ENCODE assay signal across 16 cellular contexts in the genomic region with DNA sequence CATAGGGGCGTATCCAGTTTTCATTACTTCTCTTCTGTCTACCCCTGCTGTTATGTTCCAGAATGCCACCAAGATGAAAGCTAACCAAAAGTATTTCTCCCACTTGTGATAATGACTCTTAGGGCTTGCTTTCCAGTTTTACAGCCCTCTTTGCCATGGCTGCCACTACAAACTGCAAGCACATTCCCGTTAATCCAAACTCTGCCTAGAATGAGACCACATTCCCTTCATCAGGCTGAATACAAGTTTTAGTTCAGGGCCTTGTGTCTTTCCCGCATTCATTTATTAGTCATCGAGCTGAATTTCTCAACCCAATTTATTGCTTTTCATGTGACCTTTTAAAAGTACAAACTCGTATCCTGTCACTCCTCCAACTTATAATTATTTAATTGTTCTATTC. TPM values are rescaled to one million over a fixed set of nuclear protein-coding genes. Genes with fewer than 3 reads are reported as not detected.
DNase-seq lines count a peak whose midpoint lies in the region; ATAC-seq, FAIRE-seq and TF ChIP-seq lines count a peak whose summit lies in the region.
"Had no signal": no experiment of that assay in that cellular context is flagged by ENCODE, and none has a peak within 500 bp of the region (broad histone marks: within the 10 kb centered on the region; RNA-seq: fewer than 3 reads in every experiment).

No MANE protein-coding gene starts in this region.

- intact Hi-C loops in left cardiac atrium (cut with DNase I), result no loop called here

- FAIRE-seq in urothelium cell line (lab: Jason Lieb, UNC) (no peak), frontal cortex (lab: Jason Lieb, UNC) (no peak)
- FAIRE-seq: GM12891 had no signal

- TF ChIP-seq CTCF in cardiac muscle cell (IDR thresholded peaks at IDR 0.05; ENCODE audit: low read depth, low read length), result no peak

- H3K27ac ChIP-seq in cardiac muscle cell, result peak overlapping the region; percentile 22
- H3K27ac ChIP-seq: body of pancreas, PC-9 had no signal

- no peak overlapping the region for H3K4me3 ChIP-seq in cardiac muscle cell
- H3K4me3 ChIP-seq: body of pancreas, PC-9 had no signal

- ATAC-seq in left cardiac atrium (no peak), HG02938 (IDR thresholded peaks at IDR 0.05; ENCODE audit: unreplicated experiment) (no peak)
- ATAC-seq: body of pancreas, sciatic nerve had no signal

- H3K27me3 ChIP-seq in cardiac muscle cell, result no peaks in the 10 kb centered on the region
- H3K27me3 ChIP-seq: body of pancreas had no signal

- H3K36me3 ChIP-seq in cardiac muscle cell, result no peaks in the 10 kb centered on the region

- H3K4me1 ChIP-seq in cardiac muscle cell (ENCODE audit: low read depth), result peaks cover 5% of the 10 kb centered on the region

- no peaks in the 10 kb centered on the region for H3K9me3 ChIP-seq in cardiac muscle cell (ENCODE audit: low read depth)
- H3K9me3 ChIP-seq: body of pancreas had no signal

- peak; percentile 21 to 52 for DNase-seq in cardiac muscle cell (ENCODE audit: low read depth in 1 of 2, low spot score in 1 of 2)
- DNase-seq in left cardiac atrium, result no peak
- peak; percentile 60 for DNase-seq in SW480 (ENCODE audit: low spot score)
- peak; percentile 66 for DNase-seq in islet precursor cell
- peak; percentile 20 for DNase-seq in urothelium cell line (ENCODE audit: low spot score)
- no peak for DNase-seq in hepatic stellate cell (ENCODE audit: low spot score)
- DNase-seq in frontal cortex (ENCODE audit: low spot score in 2 of 2), result no peak
- DNase-seq: activated CD4-positive, alpha-beta T cell treated with anti-CD3 and anti-CD28 coated beads for 48 hours; body of pancreas; GOT3; NCI-H226; PC-9 had no signal

RNA-seq across cellular contexts. Expression of a gene that starts 23.5 kb away (rescaled TPM):
- total RNA-seq in cardiac muscle cell, result 1.1 TPM in 2 replicates
- 2.4 and 4.2 TPM in 2 replicates for polyA plus RNA-seq in cardiac muscle cell
- total RNA-seq in left cardiac atrium, result 100 to 1,000 TPM; 760 to 831 TPM
- 22.0 TPM for total RNA-seq in frontal cortex
- total RNA-seq: T-helper 1 cell treated with Interleukin-12 subunit alpha and Interleukin-12 subunit beta and Interleukin-4 antibody, amounts not matched to agents 30 ng/mL and 1 ng/mL, for 36 hours had no signal

Comparison
In these comparisons a context has a peak if more than half of its experiments do, and no peak if none do; other contexts are left out.
1. DNase-seq: peak in cardiac muscle cell (2 of 2), SW480 (single experiment), islet precursor cell (single experiment) and urothelium cell line (single experiment); none in left cardiac atrium (single experiment), hepatic stellate cell (single experiment) and frontal cortex (0 of 2).
2. RNA of a gene that starts 23.5 kb away (total RNA-seq): 760 to 831 TPM in left cardiac atrium; 22.0 TPM in frontal cortex (single experiment) and 1.1 TPM in cardiac muscle cell; every median in the first group is over 10 times any median in the second.